Comparison of ENCODE assay signal across 17 cellular contexts in genomic region chrX:149770344-149770743, GRCh38. TPM values are rescaled to one million over a fixed set of nuclear protein-coding genes. Genes with fewer than 3 reads are reported as not detected.
DNase-seq lines count a peak whose midpoint lies in the region; ATAC-seq, FAIRE-seq and TF ChIP-seq lines count a peak whose summit lies in the region.
"Not testable (repeated sequence)": the region's sequence is repeated elsewhere in the genome, so short reads cannot be mapped to it uniquely, and the experiment has no call there.
"Had no signal": no experiment of that assay in that cellular context is flagged by ENCODE, and none has a peak within 500 bp of the region (broad histone marks: within the 10 kb centered on the region; RNA-seq: fewer than 3 reads in every experiment).

No MANE protein-coding gene starts in this region.

- H3K27ac ChIP-seq in A549; Panc1 (ENCODE audit: low read length); endothelial cell of umbilical vein (ENCODE audit: insufficient read depth, low read depth, low read length); HepG2 (ENCODE audit: extremely low read length, insufficient read depth, low read length): not testable (repeated sequence)

- intact Hi-C loops in Panc1 (cut with micrococcal nuclease; ENCODE audit: unreplicated experiment); activated CD4-positive, alpha-beta T cell treated with anti-CD3 and anti-CD28 coated beads, Interleukin-2, amount 10 ng/mL, durations not matched to agents 24 days and 14 days (cut with micrococcal nuclease); endothelial cell of umbilical vein (cut with micrococcal nuclease); HepG2 (cut with micrococcal nuclease; ENCODE audit: unreplicated experiment): not testable (repeated sequence)

- not testable (repeated sequence) for H3K36me3 ChIP-seq in Panc1 (ENCODE audit: control insufficient read depth, insufficient read depth, low read length); bronchial epithelial cell (ENCODE audit: control insufficient read depth, insufficient read depth, low read length); endothelial cell of umbilical vein (ENCODE audit: control insufficient read depth in 2 of 2, extremely low read depth in 1 of 2, insufficient read depth in 2 of 2, low read length in 2 of 2); HepG2 (replicated peaks in 1 of 2; ENCODE audit: control insufficient read depth in 1 of 2, insufficient read depth in 2 of 2, low read length in 2 of 2)

- CTCF ChIA-PET in A549 (lab: Yijun Ruan, JAX); Panc1 (lab: Charles Lee); endothelial cell of umbilical vein (lab: Charles Lee); HepG2 (lab: Yijun Ruan, JAX; ENCODE audit: low intra/inter-chr PET ratio, low total read pairs): not testable (repeated sequence)

- in situ Hi-C loops in Panc1 (cut with HindIII; ENCODE audit: low pct_unique_long_range_greater_than_20kb, low sequenced_read_pairs); HepG2 (cut with HindIII; ENCODE audit: extremely low pct_ligation_motif_present, low pct_unique_long_range_greater_than_20kb): not testable (repeated sequence)

- H4K20me1 ChIP-seq in endothelial cell of umbilical vein (replicated peaks; ENCODE audit: control insufficient read depth, extremely low read depth, insufficient read depth, low read length); HepG2 (ENCODE audit: insufficient read depth, low read length): not testable (repeated sequence)

- H3K4me1 ChIP-seq in A549; Panc1 (ENCODE audit: control insufficient read depth, insufficient read depth, low read length); endothelial cell of umbilical vein (ENCODE audit: control insufficient read depth, extremely low read depth, insufficient read depth, low read length); HepG2 (ENCODE audit: insufficient read depth, low read length): not testable (repeated sequence)

- TF ChIP-seq RAD21 in A549 (conservative IDR thresholded peaks at IDR 0.05 in 1 of 2, IDR thresholded peaks at IDR 0.05 in 1 of 2); HepG2 (CRISPR knock-in tag; IDR thresholded peaks at IDR 0.05): not testable (repeated sequence)

- not testable (repeated sequence) for H3K9me3 Mint-ChIP-seq in activated CD4-positive, alpha-beta T cell treated with anti-CD3 and anti-CD28 coated beads, Interleukin-2, amount 10 ng/mL, durations not matched to agents 24 days and 14 days

- FAIRE-seq in A549 (lab: Jason Lieb, UNC), result peak; percentile 7
- FAIRE-seq in GM19239 (lab: Jason Lieb, UNC), result peak; percentile 87
- FAIRE-seq in bronchial epithelial cell (lab: Jason Lieb, UNC), result peak; percentile 97
- FAIRE-seq in endothelial cell of umbilical vein (lab: Jason Lieb, UNC), result peak; percentile 69
- FAIRE-seq in HepG2 (lab: Jason Lieb, UNC), result peak; percentile 71

- not testable (repeated sequence) for H3K4me3 Mint-ChIP-seq in activated CD4-positive, alpha-beta T cell treated with anti-CD3 and anti-CD28 coated beads, Interleukin-2, amount 10 ng/mL, durations not matched to agents 24 days and 14 days

- H3K9ac ChIP-seq in endothelial cell of umbilical vein (replicated peaks; ENCODE audit: extremely low read depth, insufficient read depth, low read length); HepG2 (ENCODE audit: insufficient read depth, low read depth, low read length): not testable (repeated sequence)

- not testable (repeated sequence) for H3K36me3 Mint-ChIP-seq in activated CD4-positive, alpha-beta T cell treated with anti-CD3 and anti-CD28 coated beads, Interleukin-2, amount 10 ng/mL, durations not matched to agents 24 days and 14 days (ENCODE audit: low read depth)

- not testable (repeated sequence) for BruUV-seq in Panc1 (replicated peaks; lab: Mats Ljungman, UMichigan); endothelial cell of umbilical vein (replicated peaks; lab: Mats Ljungman, UMichigan); HepG2 (replicated peaks; lab: Mats Ljungman, UMichigan)

- TF ChIP-seq EP300 in A549 (IDR thresholded peaks at IDR 0.05); HepG2 (IDR thresholded peaks at IDR 0.05; ENCODE audit: low read depth in 2 of 2, low read length in 2 of 2); HepG2 (CRISPR knock-in tag; IDR thresholded peaks at IDR 0.05; ENCODE audit: borderline replicate concordance): not testable (repeated sequence)

- not testable (repeated sequence) for H3K79me2 ChIP-seq in endothelial cell of umbilical vein (ENCODE audit: control insufficient read depth, insufficient read depth, low read length); HepG2 (ENCODE audit: insufficient read depth, low read length)

- not testable (repeated sequence) for TF ChIP-seq POLR2A in A549 (IDR thresholded peaks at IDR 0.05; ENCODE audit: low read length); endothelial cell of umbilical vein (IDR thresholded peaks at IDR 0.05; ENCODE audit: low read depth, low read length); HepG2 (IDR thresholded peaks at IDR 0.05; ENCODE audit: insufficient read depth in 1 of 2, low read depth in 2 of 2, low read length in 2 of 2)

- not testable (repeated sequence) for H3K4me1 Mint-ChIP-seq in activated CD4-positive, alpha-beta T cell treated with anti-CD3 and anti-CD28 coated beads, Interleukin-2, amount 10 ng/mL, durations not matched to agents 24 days and 14 days

- not testable (repeated sequence) for H3K9me1 ChIP-seq in endothelial cell of umbilical vein (replicated peaks; ENCODE audit: control insufficient read depth, extremely low read depth, insufficient read depth, low read length)

- not testable (repeated sequence) for H3K27ac Mint-ChIP-seq in activated CD4-positive, alpha-beta T cell treated with anti-CD3 and anti-CD28 coated beads, Interleukin-2, amount 10 ng/mL, durations not matched to agents 24 days and 14 days

- TF ChIP-seq CTCF in A549 (IDR thresholded peaks at IDR 0.05); Panc1 (IDR thresholded peaks at IDR 0.05); bronchial epithelial cell (IDR thresholded peaks at IDR 0.05; ENCODE audit: insufficient read depth, low read length, severe bottlenecking); endothelial cell of umbilical vein (IDR thresholded peaks at IDR 0.05; ENCODE audit: extremely low read depth in 1 of 2, insufficient read depth in 1 of 2, low read depth in 1 of 2, low read length in 2 of 2); HepG2 (CRISPR knock-in tag; IDR thresholded peaks at IDR 0.05): not testable (repeated sequence)

- H3K27me3 ChIP-seq in Panc1 (ENCODE audit: control insufficient read depth, insufficient read depth, low read length); bronchial epithelial cell (ENCODE audit: control insufficient read depth, insufficient read depth, low read length); endothelial cell of umbilical vein (ENCODE audit: control insufficient read depth in 2 of 2, insufficient read depth in 2 of 2, low read length in 2 of 2); HepG2 (ENCODE audit: control insufficient read depth in 1 of 2, insufficient read depth in 2 of 2, low read length in 2 of 2): not testable (repeated sequence)

- not testable (repeated sequence) for H3K27me3 Mint-ChIP-seq in activated CD4-positive, alpha-beta T cell treated with anti-CD3 and anti-CD28 coated beads, Interleukin-2, amount 10 ng/mL, durations not matched to agents 24 days and 14 days

- ATAC-seq in A549 (peak in 1 of 2 experiments; percentile 64; a peak in 3 of 6 replicates), Panc1 (peak; percentile 44; the same call in 1 of the 2 replicates), HepG2 (peak; percentile 63)

- dilution Hi-C loops in endothelial cell of umbilical vein (cut with MboI; ENCODE audit: extremely low pct_ligation_motif_present, low sequenced_read_pairs), result not testable (repeated sequence)

- not testable (repeated sequence) for H3K4me2 ChIP-seq in A549; endothelial cell of umbilical vein (ENCODE audit: insufficient read depth, low read length); HepG2 (ENCODE audit: low read depth, low read length)

- H2AFZ ChIP-seq in endothelial cell of umbilical vein (ENCODE audit: low read depth, low read length); HepG2 (ENCODE audit: low read length): not testable (repeated sequence)

- not testable (repeated sequence) for H3K4me3 ChIP-seq in A549; Panc1 (ENCODE audit: low read depth in 2 of 2, low read length in 2 of 2); bronchial epithelial cell (ENCODE audit: low read depth, low read length); endothelial cell of umbilical vein (replicated peaks in 1 of 3; ENCODE audit: insufficient read depth in 1 of 3, low read depth in 1 of 3, low read length in 3 of 3); HepG2 (replicated peaks in 1 of 3; ENCODE audit: insufficient read depth in 1 of 3, low read depth in 2 of 3, low read length in 3 of 3)

- not testable (repeated sequence) for DNase-seq in A549 (ENCODE audit: low read depth in 1 of 2, low spot score in 1 of 2); GM19239 (ENCODE audit: insufficient read length, low spot score); Panc1 (ENCODE audit: low read depth, low spot score); bronchial epithelial cell (ENCODE audit: low read depth); endothelial cell of umbilical vein (ENCODE audit: low read depth, low spot score); HepG2 (ENCODE audit: low spot score)
- peak; percentile 8 for DNase-seq in activated CD4-positive, alpha-beta T cell treated with anti-CD3 and anti-CD28 coated beads, Interleukin-2, amount 10 ng/mL, durations not matched to agents 24 days and 14 days

- no CpG with 5 or more reads among the region's 12 CpGs for WGBS in A549 (ENCODE audit: missing lambda C conversion rate)
- WGBS in HepG2 (ENCODE audit: low lambda C conversion rate), result 0% methylated on average over 3 of the region's 12 CpGs

- POLR2A ChIA-PET in A549 (lab: Yijun Ruan, JAX); Panc1 (lab: Charles Lee); endothelial cell of umbilical vein (lab: Charles Lee); HepG2 (lab: Yijun Ruan, JAX): not testable (repeated sequence)

- H3K9me3 ChIP-seq in A549; Panc1 (ENCODE audit: control insufficient read depth, insufficient read depth, low read depth, low read length); endothelial cell of umbilical vein (replicated peaks; ENCODE audit: control insufficient read depth, insufficient read depth, low read length); HepG2 (ENCODE audit: low read length): not testable (repeated sequence)

RNA-seq across cellular contexts. Expression of gene HSFX1, which starts 3.5 kb away (rescaled TPM):
- polyA plus RNA-seq in A549 (2011; rRNA removed) (0.44 and 0.49 TPM in 2 replicates), A549 (2017; fragmentation: RNase III; extraction: RNeasy Plus Mini Kit Qiagen cat#74134 plus additional on column Dnase treatment) (0.18 to 0.45 TPM (median 0.26 TPM) in 3 replicates), endothelial cell of umbilical vein (0.41 and 0.68 TPM in 2 replicates), HepG2 (2011; rRNA removed) (0.08 and 0.12 TPM in 2 replicates)
- polyA plus RNA-seq in A549 (2012; cell fraction: cytosol; rRNA removed), result 0.08 and 0.19 TPM in 2 replicates
- polyA plus RNA-seq in A549 (2012; cell fraction: nucleus; rRNA removed), result 0.81 and 0.98 TPM in 2 replicates
- polyA minus RNA-seq in A549 (2011; rRNA and poly(A)+ RNA removed), result 1.0 and 1.2 TPM in 2 replicates
- total RNA-seq in Panc1 (2021; ENCODE audit: unreplicated experiment) (1.0 TPM), bronchial epithelial cell (0.53 and 0.77 TPM in 2 replicates), endothelial cell of umbilical vein (0.53 and 0.88 TPM in 2 replicates), HepG2 (2016; rRNA removed; fragmentation: Illumina TruSeq; extraction: Trizol) (0.09 TPM in 1 of 2 replicates, not detected in the other)
- polyA plus RNA-seq in Panc1 (2012; ENCODE audit: insufficient read length), result 1.5 TPM
- total RNA-seq in activated CD4-positive, alpha-beta T cell treated with anti-CD3 and anti-CD28 coated beads, Interleukin-2, amount 10 ng/mL, durations not matched to agents 24 days and 14 days, result 0.50 and 0.58 TPM in 2 replicates
- polyA plus RNA-seq in endothelial cell of umbilical vein (2011; cell fraction: cytosol; rRNA removed), result 0.08 and 0.23 TPM in 2 replicates
- polyA plus RNA-seq in endothelial cell of umbilical vein (2011; cell fraction: nucleus; rRNA removed), result 0.99 and 1.3 TPM in 2 replicates
- 0.19 and 0.21 TPM in 2 replicates for polyA plus RNA-seq in endothelial cell of umbilical vein (2012)
- polyA minus RNA-seq in endothelial cell of umbilical vein, result 1.2 and 1.7 TPM in 2 replicates
- polyA minus RNA-seq in endothelial cell of umbilical vein (2011; cell fraction: cytosol; rRNA and poly(A)+ RNA removed), result not detected
- polyA minus RNA-seq in endothelial cell of umbilical vein (2011; cell fraction: nucleus; rRNA and poly(A)+ RNA removed), result 0.96 and 1.1 TPM in 2 replicates
- total RNA-seq in HepG2 (2016; cell fraction: cytosol; rRNA removed; fragmentation: Illumina TruSeq; extraction: Trizol; ENCODE audit: low read depth), result not detected in 2 replicates
- total RNA-seq in HepG2 (2016; cell fraction: insoluble cytoplasmic fraction; rRNA removed; fragmentation: Illumina TruSeq; extraction: Trizol), result 0.24 TPM in 1 of 2 replicates, not detected in the other
- total RNA-seq in HepG2 (2016; cell fraction: membrane; rRNA removed; fragmentation: Illumina TruSeq; extraction: Trizol), result not detected in 2 replicates
- not detected in 2 replicates for total RNA-seq in HepG2 (2016; cell fraction: nucleus; rRNA removed; fragmentation: Illumina TruSeq; extraction: Trizol)
- polyA plus RNA-seq in HepG2 (2011; cell fraction: cytosol; rRNA removed), result 0.03 TPM in 1 of 2 replicates, not detected in the other
- polyA plus RNA-seq in HepG2 (2011; cell fraction: nucleus; rRNA removed), result 0.92 TPM in 2 replicates
- polyA plus RNA-seq in HepG2 (2012), result 0.20 and 0.28 TPM in 2 replicates
- not detected in 2 replicates for polyA plus RNA-seq in HepG2 (2016; cell fraction: cytosol; fragmentation: Illumina TruSeq; extraction: Trizol; ENCODE audit: low read depth)
- not detected in 2 replicates for polyA plus RNA-seq in HepG2 (2016; cell fraction: insoluble cytoplasmic fraction; fragmentation: Illumina TruSeq; extraction: Trizol; ENCODE audit: low read depth)
- not detected in 2 replicates for polyA plus RNA-seq in HepG2 (2016; cell fraction: membrane; fragmentation: Illumina TruSeq; extraction: Trizol; ENCODE audit: low read depth)
- 0.27 and 0.31 TPM in 2 replicates for polyA plus RNA-seq in HepG2 (2016; cell fraction: nucleus; fragmentation: Illumina TruSeq; extraction: Trizol; ENCODE audit: insufficient read depth, low read depth)
- polyA minus RNA-seq in HepG2 (2011; rRNA and poly(A)+ RNA removed; ENCODE audit: low replicate concordance), result 0.42 and 0.82 TPM in 2 replicates
- polyA minus RNA-seq in HepG2 (2011; cell fraction: cytosol; rRNA and poly(A)+ RNA removed), result not detected in 2 replicates
- polyA minus RNA-seq in HepG2 (2011; cell fraction: nucleus; rRNA and poly(A)+ RNA removed), result 0.87 and 0.90 TPM in 2 replicates
- polyA plus RNA-seq: CD14-positive monocyte; CD4-positive, alpha-beta memory T cell had no signal

RNA-seq across cellular contexts. Expression of gene MAGEA9, which starts 11.4 kb away (rescaled TPM):
- polyA plus RNA-seq in A549 (2011; rRNA removed), result not detected in 2 replicates
- polyA plus RNA-seq in A549 (2012; cell fraction: cytosol; rRNA removed), result not detected in 2 replicates
- not detected in 2 replicates for polyA plus RNA-seq in A549 (2012; cell fraction: nucleus; rRNA removed)
- not detected in 3 replicates for polyA plus RNA-seq in A549 (2017; fragmentation: RNase III; extraction: RNeasy Plus Mini Kit Qiagen cat#74134 plus additional on column Dnase treatment)
- not detected in 2 replicates for polyA minus RNA-seq in A549 (2011; rRNA and poly(A)+ RNA removed)
- total RNA-seq in Panc1 (2021; ENCODE audit: unreplicated experiment), result not detected
- not detected for polyA plus RNA-seq in Panc1 (2012; ENCODE audit: insufficient read length)
- total RNA-seq in activated CD4-positive, alpha-beta T cell treated with anti-CD3 and anti-CD28 coated beads, Interleukin-2, amount 10 ng/mL, durations not matched to agents 24 days and 14 days, result not detected in 2 replicates
- total RNA-seq in bronchial epithelial cell, result not detected in 2 replicates
- not detected in 2 replicates for total RNA-seq in endothelial cell of umbilical vein
- not detected in 2 replicates for polyA plus RNA-seq in endothelial cell of umbilical vein
- polyA plus RNA-seq in endothelial cell of umbilical vein (2011; cell fraction: cytosol; rRNA removed), result not detected in 2 replicates
- not detected in 2 replicates for polyA plus RNA-seq in endothelial cell of umbilical vein (2011; cell fraction: nucleus; rRNA removed)
- not detected in 2 replicates for polyA plus RNA-seq in endothelial cell of umbilical vein (2012)
- polyA minus RNA-seq in endothelial cell of umbilical vein, result not detected in 2 replicates
- not detected for polyA minus RNA-seq in endothelial cell of umbilical vein (2011; cell fraction: cytosol; rRNA and poly(A)+ RNA removed)
- not detected in 2 replicates for polyA minus RNA-seq in endothelial cell of umbilical vein (2011; cell fraction: nucleus; rRNA and poly(A)+ RNA removed)
- total RNA-seq in HepG2 (2016; rRNA removed; fragmentation: Illumina TruSeq; extraction: Trizol), result 0.07 TPM in 1 of 2 replicates, not detected in the other
- not detected in 2 replicates for total RNA-seq in HepG2 (2016; cell fraction: cytosol; rRNA removed; fragmentation: Illumina TruSeq; extraction: Trizol; ENCODE audit: low read depth)
- total RNA-seq in HepG2 (2016; cell fraction: insoluble cytoplasmic fraction; rRNA removed; fragmentation: Illumina TruSeq; extraction: Trizol), result not detected in 2 replicates
- not detected in 2 replicates for total RNA-seq in HepG2 (2016; cell fraction: membrane; rRNA removed; fragmentation: Illumina TruSeq; extraction: Trizol)
- not detected in 2 replicates for total RNA-seq in HepG2 (2016; cell fraction: nucleus; rRNA removed; fragmentation: Illumina TruSeq; extraction: Trizol)
- not detected in 2 replicates for polyA plus RNA-seq in HepG2 (2011; rRNA removed)
- not detected in 2 replicates for polyA plus RNA-seq in HepG2 (2011; cell fraction: cytosol; rRNA removed)
- not detected in 2 replicates for polyA plus RNA-seq in HepG2 (2011; cell fraction: nucleus; rRNA removed)
- not detected in 2 replicates for polyA plus RNA-seq in HepG2 (2012)
- not detected in 2 replicates for polyA plus RNA-seq in HepG2 (2016; cell fraction: cytosol; fragmentation: Illumina TruSeq; extraction: Trizol; ENCODE audit: low read depth)
- not detected in 2 replicates for polyA plus RNA-seq in HepG2 (2016; cell fraction: insoluble cytoplasmic fraction; fragmentation: Illumina TruSeq; extraction: Trizol; ENCODE audit: low read depth)
- not detected in 2 replicates for polyA plus RNA-seq in HepG2 (2016; cell fraction: membrane; fragmentation: Illumina TruSeq; extraction: Trizol; ENCODE audit: low read depth)
- polyA plus RNA-seq in HepG2 (2016; cell fraction: nucleus; fragmentation: Illumina TruSeq; extraction: Trizol; ENCODE audit: insufficient read depth, low read depth), result not detected in 2 replicates
- not detected in 2 replicates for polyA minus RNA-seq in HepG2 (2011; rRNA and poly(A)+ RNA removed; ENCODE audit: low replicate concordance)
- polyA minus RNA-seq in HepG2 (2011; cell fraction: cytosol; rRNA and poly(A)+ RNA removed), result not detected in 2 replicates
- polyA minus RNA-seq in HepG2 (2011; cell fraction: nucleus; rRNA and poly(A)+ RNA removed), result not detected in 2 replicates
- total RNA-seq: A172; A673; CD4-positive, alpha-beta memory T cell; CD4-positive, CD25-positive, alpha-beta regulatory T cell; CD8-positive, alpha-beta memory T cell; Daoy; G401; GM12878 had no signal
- polyA plus RNA-seq: AG04450; CD14-positive monocyte; CD4-positive, alpha-beta memory T cell; CD4-positive, CD25-positive, alpha-beta regulatory T cell; CD8-positive, alpha-beta memory T cell; GM12878 had no signal

RNA-seq across cellular contexts. Expression of gene MAGEA11, which starts 58.5 kb away (rescaled TPM):
- polyA plus RNA-seq in A549 (2011; rRNA removed), result not detected in 2 replicates
- polyA plus RNA-seq in A549 (2012; cell fraction: cytosol; rRNA removed), result 0.03 TPM in 1 of 2 replicates, not detected in the other
- polyA plus RNA-seq in A549 (2012; cell fraction: nucleus; rRNA removed), result not detected in 2 replicates
- polyA plus RNA-seq in A549 (2017; fragmentation: RNase III; extraction: RNeasy Plus Mini Kit Qiagen cat#74134 plus additional on column Dnase treatment), result not detected in 3 replicates
- polyA minus RNA-seq in A549 (2011; rRNA and poly(A)+ RNA removed), result not detected in 2 replicates
- not detected for total RNA-seq in Panc1 (2021; ENCODE audit: unreplicated experiment)
- not detected for polyA plus RNA-seq in Panc1 (2012; ENCODE audit: insufficient read length)
- total RNA-seq in activated CD4-positive, alpha-beta T cell treated with anti-CD3 and anti-CD28 coated beads, Interleukin-2, amount 10 ng/mL, durations not matched to agents 24 days and 14 days, result not detected in 2 replicates
- total RNA-seq in bronchial epithelial cell, result not detected in 2 replicates
- not detected in 2 replicates for total RNA-seq in endothelial cell of umbilical vein
- not detected in 2 replicates for polyA plus RNA-seq in endothelial cell of umbilical vein
- not detected in 2 replicates for polyA plus RNA-seq in endothelial cell of umbilical vein (2011; cell fraction: cytosol; rRNA removed)
- not detected in 2 replicates for polyA plus RNA-seq in endothelial cell of umbilical vein (2011; cell fraction: nucleus; rRNA removed)
- polyA plus RNA-seq in endothelial cell of umbilical vein (2012), result not detected in 2 replicates
- not detected in 2 replicates for polyA minus RNA-seq in endothelial cell of umbilical vein
- polyA minus RNA-seq in endothelial cell of umbilical vein (2011; cell fraction: cytosol; rRNA and poly(A)+ RNA removed), result not detected
- polyA minus RNA-seq in endothelial cell of umbilical vein (2011; cell fraction: nucleus; rRNA and poly(A)+ RNA removed), result not detected in 2 replicates
- total RNA-seq in HepG2 (2016; rRNA removed; fragmentation: Illumina TruSeq; extraction: Trizol), result not detected in 2 replicates
- total RNA-seq in HepG2 (2016; cell fraction: cytosol; rRNA removed; fragmentation: Illumina TruSeq; extraction: Trizol; ENCODE audit: low read depth), result not detected in 2 replicates
- total RNA-seq in HepG2 (2016; cell fraction: insoluble cytoplasmic fraction; rRNA removed; fragmentation: Illumina TruSeq; extraction: Trizol), result not detected in 2 replicates
- total RNA-seq in HepG2 (2016; cell fraction: membrane; rRNA removed; fragmentation: Illumina TruSeq; extraction: Trizol), result not detected in 2 replicates
- total RNA-seq in HepG2 (2016; cell fraction: nucleus; rRNA removed; fragmentation: Illumina TruSeq; extraction: Trizol), result not detected in 2 replicates
- polyA plus RNA-seq in HepG2 (2011; rRNA removed), result not detected in 2 replicates
- not detected in 2 replicates for polyA plus RNA-seq in HepG2 (2011; cell fraction: cytosol; rRNA removed)
- not detected in 2 replicates for polyA plus RNA-seq in HepG2 (2011; cell fraction: nucleus; rRNA removed)
- not detected in 2 replicates for polyA plus RNA-seq in HepG2 (2012)
- polyA plus RNA-seq in HepG2 (2016; cell fraction: cytosol; fragmentation: Illumina TruSeq; extraction: Trizol; ENCODE audit: low read depth), result not detected in 2 replicates
- not detected in 2 replicates for polyA plus RNA-seq in HepG2 (2016; cell fraction: insoluble cytoplasmic fraction; fragmentation: Illumina TruSeq; extraction: Trizol; ENCODE audit: low read depth)
- polyA plus RNA-seq in HepG2 (2016; cell fraction: membrane; fragmentation: Illumina TruSeq; extraction: Trizol; ENCODE audit: low read depth), result not detected in 2 replicates
- polyA plus RNA-seq in HepG2 (2016; cell fraction: nucleus; fragmentation: Illumina TruSeq; extraction: Trizol; ENCODE audit: insufficient read depth, low read depth), result not detected in 2 replicates
- polyA minus RNA-seq in HepG2 (2011; rRNA and poly(A)+ RNA removed; ENCODE audit: low replicate concordance), result not detected in 2 replicates
- polyA minus RNA-seq in HepG2 (2011; cell fraction: cytosol; rRNA and poly(A)+ RNA removed), result not detected in 2 replicates
- not detected in 2 replicates for polyA minus RNA-seq in HepG2 (2011; cell fraction: nucleus; rRNA and poly(A)+ RNA removed)
- total RNA-seq: A172; A673; CD4-positive, alpha-beta memory T cell; CD4-positive, CD25-positive, alpha-beta regulatory T cell; CD8-positive, alpha-beta memory T cell; G401; GM12878 had no signal
- polyA plus RNA-seq: AG04450; CD14-positive monocyte; CD4-positive, alpha-beta memory T cell; CD4-positive, CD25-positive, alpha-beta regulatory T cell; CD8-positive, alpha-beta memory T cell had no signal
